Comparison of ENCODE assay signal across 15 cellular contexts in the genomic region with DNA sequence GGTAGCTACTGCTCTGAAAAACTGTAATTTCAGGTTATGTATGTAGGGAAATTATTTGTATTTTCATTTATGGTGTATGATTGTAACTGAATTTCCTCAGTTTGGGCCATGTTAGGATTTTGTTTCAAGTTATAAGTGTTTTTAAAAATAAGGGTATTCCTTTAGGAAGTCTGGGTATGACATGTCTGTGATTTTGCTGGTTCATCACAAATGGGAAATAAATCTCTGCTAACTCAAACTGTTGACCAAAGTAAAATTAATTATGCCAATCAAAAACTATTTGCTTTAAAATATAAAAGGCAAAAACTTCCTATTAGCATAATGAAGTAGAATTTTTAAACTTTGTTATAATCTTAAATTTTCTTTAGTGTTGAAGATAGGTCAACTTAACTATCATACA. TPM values are rescaled to one million over a fixed set of nuclear protein-coding genes. Genes with fewer than 3 reads are reported as not detected.
DNase-seq lines count a peak whose midpoint lies in the region; ATAC-seq, FAIRE-seq and TF ChIP-seq lines count a peak whose summit lies in the region.
"Had no signal": no experiment of that assay in that cellular context is flagged by ENCODE, and none has a peak within 500 bp of the region (broad histone marks: within the 10 kb centered on the region; RNA-seq: fewer than 3 reads in every experiment).

No MANE protein-coding gene starts in this region.

- no peak overlapping the region for H3K27ac Mint-ChIP-seq in T-cell

- H3K27me3 ChIP-seq in right cardiac atrium (ENCODE audit: control insufficient read depth, insufficient read depth) = no peaks in the 10 kb centered on the region
- H3K27me3 ChIP-seq: spleen had no signal

- H3K4me1 Mint-ChIP-seq in T-cell = peaks cover 81 to 86% (median 84%) of the 10 kb centered on the region in 3 donors

- POLR2A ChIA-PET in T-cell (lab: Charles Lee) = interaction anchor here in 1 of 2 donors (1.0 kb wide), 1 partner anchor 8 kb away, joined by 3 read pairs; no protein-coding TSS in a partner anchor

- H3K27me3 Mint-ChIP-seq in T-cell = no peaks in the 10 kb centered on the region

- FAIRE-seq in kidney (lab: Jason Lieb, UNC) = peak; percentile 49

- H3K9ac ChIP-seq in kidney (ENCODE audit: low read length in 2 of 2) = no peak overlapping the region

- H3K4me1 ChIP-seq in right cardiac atrium (ENCODE audit: control insufficient read depth, insufficient read depth, low read length) = peaks cover 5% of the 10 kb centered on the region
- H3K4me1 ChIP-seq in kidney (ENCODE audit: control insufficient read depth in 1 of 2, insufficient read depth in 1 of 2, low read depth in 1 of 2, low read length in 2 of 2) = peaks cover 0 to 3% of the 10 kb centered on the region in 2 donors
- H3K4me1 ChIP-seq in mucosa of descending colon (ENCODE audit: low read depth) = peaks cover 29% of the 10 kb centered on the region

- CTCF ChIA-PET in T-cell (lab: Charles Lee) = interaction anchor here in 1 of 2 donors (0.7 to 1.0 kb wide), 2 partner anchors 49 to 244 kb away, joined by 3 read pairs; no protein-coding TSS in a partner anchor

- H3K27ac ChIP-seq in right cardiac atrium (ENCODE audit: low read length) (no peak overlapping the region), kidney (ENCODE audit: low read depth in 2 of 2, low read length in 2 of 2) (no peak overlapping the region)

- no peak for DNase-seq in right cardiac atrium
- no peak for DNase-seq in Right ventricle myocardium superior
- DNase-seq in T-cell = no peak
- no peak for DNase-seq in kidney
- DNase-seq in T-helper 2 cell = no peak
- no peak for DNase-seq in NCI-H1930 (lab: John Stamatoyannopoulos, UW)
- no peak for DNase-seq in mucosa of descending colon
- DNase-seq: activated CD4-positive, alpha-beta T cell treated with anti-CD3 and anti-CD28 coated beads for 1 hour; DMS153; NCI-H1694; NCI-H510A; spleen had no signal

- H3K36me3 Mint-ChIP-seq in T-cell = peaks cover 19% of the 10 kb centered on the region

- H3K9me3 ChIP-seq in right cardiac atrium (ENCODE audit: control insufficient read depth, low read length) (no peaks in the 10 kb centered on the region), kidney (ENCODE audit: control insufficient read depth in 1 of 2, low read length in 2 of 2) (no peaks in the 10 kb centered on the region), mucosa of descending colon (no peaks in the 10 kb centered on the region)
- H3K9me3 ChIP-seq: spleen had no signal

- H3K4me3 Mint-ChIP-seq in T-cell = peak overlapping the region in 2 of 3 donors; percentile 21 to 31

- no peaks in the 10 kb centered on the region for H3K9me3 Mint-ChIP-seq in T-cell

- ATAC-seq in right cardiac atrium (no peak), Right ventricle myocardium superior (ENCODE audit: poor library complexity) (no peak), T-cell (replicated peaks in 1 of 4) (no peak), HG03342 (IDR thresholded peaks at IDR 0.05; ENCODE audit: unreplicated experiment) (no peak), mucosa of descending colon (no peak)
- ATAC-seq: esophagus mucosa, Panc1 had no signal

- no peaks in the 10 kb centered on the region for H3K36me3 ChIP-seq in kidney (ENCODE audit: control insufficient read depth in 1 of 2, insufficient read depth in 2 of 2, low read length in 2 of 2)
- H3K36me3 ChIP-seq in mucosa of descending colon (ENCODE audit: low read depth) = no peaks in the 10 kb centered on the region

- peak overlapping the region; percentile 35 for H3K4me3 ChIP-seq in right cardiac atrium (ENCODE audit: low read length)
- H3K4me3 ChIP-seq in kidney (ENCODE audit: low read length in 2 of 2) = peak overlapping the region in 1 of 2 donors; percentile 35
- H3K4me3 ChIP-seq in mucosa of descending colon = no peak overlapping the region

- TF ChIP-seq CTCF in kidney (IDR thresholded peaks at IDR 0.05; ENCODE audit: borderline replicate concordance, extremely low read depth, insufficient read depth) (no peak), mucosa of descending colon (IDR thresholded peaks at IDR 0.05) (no peak)

- intact Hi-C loops in right cardiac atrium (cut with DNase I) = loop anchor here in 1 of 4 donors (10.0 kb wide), 1 partner anchor 65 kb away; no protein-coding TSS in a partner anchor
- intact Hi-C loops in Right ventricle myocardium superior (cut with DNase I) = no loop called here
- intact Hi-C loops in kidney (cut with DNase I) = no loop called here
- intact Hi-C loops in mucosa of descending colon (cut with DNase I, micrococcal nuclease) = loop anchor here in 1 of 2 donors (10.0 kb wide), 1 partner anchor 65 kb away; no protein-coding TSS in a partner anchor

RNA-seq across cellular contexts. Expression of a gene that starts 6.7 kb away (rescaled TPM):
- total RNA-seq in right cardiac atrium (10 to 100 TPM; 72.5 to 80.2 (median 75.5) TPM), Right ventricle myocardium superior (54.3 TPM), T-cell (10 to 100 TPM; 59.9 to 98.7 (median 66.9) TPM), kidney (154 TPM), mucosa of descending colon (100 to 1,000 TPM in 2 of 3 donors, 10 to 100 TPM in 1; 94.1 to 118 (median 118) TPM)
- polyA plus RNA-seq in right cardiac atrium (28.2 TPM), kidney (ENCODE audit: insufficient read depth, low read depth, low replicate concordance) (22.3 TPM)

RNA-seq across cellular contexts. Expression of a gene that starts 6.8 kb away (rescaled TPM):
- under 1 TPM; 0.42 to 0.93 (median 0.49) TPM for total RNA-seq in right cardiac atrium
- 0.29 TPM for polyA plus RNA-seq in right cardiac atrium
- total RNA-seq in Right ventricle myocardium superior = 0.30 TPM
- 1 to 10 TPM in 1 of 5 donors, under 1 TPM in 4; 0.50 to 1.0 (median 0.60) TPM for total RNA-seq in T-cell
- 1.7 TPM for total RNA-seq in kidney
- 0.82 TPM for polyA plus RNA-seq in kidney (ENCODE audit: insufficient read depth, low read depth, low replicate concordance)
- total RNA-seq in mucosa of descending colon = 1 to 10 TPM in 1 of 3 donors, under 1 TPM in 2; 0.60 to 1.1 (median 0.90) TPM

RNA-seq across cellular contexts. Expression of a gene that starts 52.1 kb away (rescaled TPM):
- total RNA-seq in right cardiac atrium (100 to 1,000 TPM in 3 of 4 donors, 10 to 100 TPM in 1; 96.8 to 163 (median 111) TPM), Right ventricle myocardium superior (96.7 TPM), T-cell (10 to 100 TPM; 35.2 to 43.8 (median 42.1) TPM), kidney (57.3 TPM), mucosa of descending colon (10 to 100 TPM; 47.7 to 60.6 (median 51.6) TPM)
- polyA plus RNA-seq in right cardiac atrium (46.3 TPM), kidney (ENCODE audit: insufficient read depth, low read depth, low replicate concordance) (22.0 TPM)
